11 cellular contexts compared by ENCODE assay signal in genomic region chr21:25313891-25314646, GRCh38.
DNase-seq lines count a peak whose midpoint lies in the region; ATAC-seq and TF ChIP-seq lines count a peak whose summit lies in the region.
"Had no signal": no experiment of that assay in that cellular context is flagged by ENCODE, and none has a peak within 500 bp of the region (broad histone marks: within the 10 kb centered on the region; RNA-seq: fewer than 3 reads in every experiment).

No MANE protein-coding gene starts in this region.

- DNase-seq in heart left ventricle, result no peak
- no peak for DNase-seq in cardiac septum (ENCODE audit: low spot score)
- DNase-seq in NCI-H1694 (lab: John Stamatoyannopoulos, UW), result peak; percentile 65
- DNase-seq in brain microvascular endothelial cell, result peak; percentile 18
- DNase-seq in superior temporal gyrus (ENCODE audit: extremely low spot score), result peak; percentile 33
- DNase-seq in naive thymus-derived CD4-positive, alpha-beta T cell, result no peak
- no peak for DNase-seq in NCI-H510A (lab: John Stamatoyannopoulos, UW)
- DNase-seq: CD8-positive, alpha-beta memory T cell had no signal

- H3K27me3 ChIP-seq in heart left ventricle (no peaks in the 10 kb centered on the region), brain microvascular endothelial cell (replicated peaks) (no peaks in the 10 kb centered on the region)
- H3K27me3 ChIP-seq in naive thymus-derived CD4-positive, alpha-beta T cell (ENCODE audit: control insufficient read depth in 2 of 2, insufficient read depth in 2 of 2, low read length in 2 of 2), result no peaks in the 10 kb centered on the region

- no peak overlapping the region for H3K27ac Mint-ChIP-seq in naive thymus-derived CD4-positive, alpha-beta T cell
- H3K27ac Mint-ChIP-seq: activated naive CD4-positive, alpha-beta T cell treated with anti-CD3 and anti-CD28 coated beads, Interleukin-2, amount 50 U/mL, for 72 hours had no signal

- H3K9me3 Mint-ChIP-seq in naive thymus-derived CD4-positive, alpha-beta T cell, result peaks cover 0 to 13% (median 3%) of the 10 kb centered on the region in 11 donors

- in situ Hi-C loops in brain microvascular endothelial cell (cut with HindIII; ENCODE audit: low pct_ligation_motif_present, low sequenced_read_pairs), result no loop called here

- H3K27me3 Mint-ChIP-seq in naive thymus-derived CD4-positive, alpha-beta T cell, result peaks cover 0 to 3% (median 0%) of the 10 kb centered on the region in 5 donors

- H3K36me3 Mint-ChIP-seq in naive thymus-derived CD4-positive, alpha-beta T cell, result peaks cover 0 to 2% (median 0%) of the 10 kb centered on the region in 5 donors
- H3K36me3 Mint-ChIP-seq: CD8-positive, alpha-beta memory T cell had no signal

- peak in 8 of 12 donors; percentile 10 to 42 (median 26) for TF ChIP-seq CTCF in heart left ventricle (IDR thresholded peaks at IDR 0.05)
- TF ChIP-seq CTCF in brain microvascular endothelial cell (IDR thresholded peaks at IDR 0.05; ENCODE audit: low read depth, low read length, missing control alignments), result peak; percentile 26

- WGBS in heart left ventricle, 4 donors, result 33 to 40% (median 37%) methylated on average over 4 of the region's 4 CpGs

- H3K36me3 ChIP-seq in heart left ventricle, result no peaks in the 10 kb centered on the region
- H3K36me3 ChIP-seq in brain microvascular endothelial cell (replicated peaks), result no peaks in the 10 kb centered on the region
- H3K36me3 ChIP-seq in naive thymus-derived CD4-positive, alpha-beta T cell (ENCODE audit: control insufficient read depth in 2 of 3, insufficient read depth in 3 of 3, low read length in 3 of 3), result no peaks in the 10 kb centered on the region

- POLR2A ChIA-PET in naive thymus-derived CD4-positive, alpha-beta T cell (lab: Charles Lee), result no interaction called here

- CTCF ChIA-PET in naive thymus-derived CD4-positive, alpha-beta T cell (lab: Charles Lee), result no interaction called here

- H3K4me3 ChIP-seq in heart left ventricle, result no peak overlapping the region
- H3K4me3 ChIP-seq in brain microvascular endothelial cell (ENCODE audit: low read depth, low read length), result no peak overlapping the region
- no peak overlapping the region for H3K4me3 ChIP-seq in naive thymus-derived CD4-positive, alpha-beta T cell (ENCODE audit: low read length)

- peaks cover 0 to 27% (median 6%) of the 10 kb centered on the region in 12 donors for H3K9me3 ChIP-seq in heart left ventricle
- peaks cover 0 to 2% (median 0%) of the 10 kb centered on the region in 3 experiments for H3K9me3 ChIP-seq in naive thymus-derived CD4-positive, alpha-beta T cell (ENCODE audit: control insufficient read depth in 2 of 3, low read length in 3 of 3)

- H3K4me1 Mint-ChIP-seq in naive thymus-derived CD4-positive, alpha-beta T cell, result no peaks in the 10 kb centered on the region

- intact Hi-C loops in heart left ventricle (cut with DNase I), result loop anchor here in 8 of 10 donors (5.0 to 10.0 kb wide), 2 partner anchors 417 to 419 kb away; no protein-coding TSS in a partner anchor
- intact Hi-C loops in cardiac septum (cut with DNase I), result no loop called here
- intact Hi-C loops in naive thymus-derived CD4-positive, alpha-beta T cell (cut with micrococcal nuclease), result no loop called here

- H3K27ac ChIP-seq in heart left ventricle (no peak overlapping the region), brain microvascular endothelial cell (no peak overlapping the region)
- no peak overlapping the region for H3K27ac ChIP-seq in naive thymus-derived CD4-positive, alpha-beta T cell (ENCODE audit: low read depth, low read length)

- TF ChIP-seq POLR2A in heart left ventricle (IDR thresholded peaks at IDR 0.05), result no peak

- no peak for ATAC-seq in heart left ventricle
- no peak for ATAC-seq in naive thymus-derived CD4-positive, alpha-beta T cell
- no peak for ATAC-seq in HG02852 (IDR thresholded peaks at IDR 0.05; ENCODE audit: unreplicated experiment)
- ATAC-seq: activated naive CD4-positive, alpha-beta T cell treated with anti-CD3 and anti-CD28 coated beads, Interleukin-2, amount 50 U/mL, for 72 hours; Panc1 had no signal

- H3K4me3 Mint-ChIP-seq in naive thymus-derived CD4-positive, alpha-beta T cell, result no peak overlapping the region
- H3K4me3 Mint-ChIP-seq: CD8-positive, alpha-beta memory T cell had no signal

- H3K4me1 ChIP-seq in heart left ventricle, result no peaks in the 10 kb centered on the region
- no peaks in the 10 kb centered on the region for H3K4me1 ChIP-seq in naive thymus-derived CD4-positive, alpha-beta T cell (ENCODE audit: control insufficient read depth in 2 of 2, insufficient read depth in 2 of 2, low read length in 2 of 2)

Comparison
In these comparisons a context has a peak if more than half of its experiments do, and no peak if none do; other contexts are left out.
1. intact Hi-C loops: an anchor here in heart left ventricle (5.0 to 10.0 kb wide); none called in cardiac septum and naive thymus-derived CD4-positive, alpha-beta T cell.
2. DNase-seq: peak in NCI-H1694 (single experiment), brain microvascular endothelial cell (single experiment) and superior temporal gyrus (single experiment); none in heart left ventricle (0 of 5), cardiac septum (single experiment), naive thymus-derived CD4-positive, alpha-beta T cell (0 of 9) and NCI-H510A (single experiment).